1 cellular context compared by ENCODE assay signal in genomic region chr11:69892237-69892985, GRCh38.
TF ChIP-seq lines count a peak whose summit lies in the region.

No MANE protein-coding gene starts in this region.

TF ChIP-seq in WTC11, 78 proteins besides CTCF, POLR2A, EP300 and RAD21 (continued from another document):
- peak; percentile 22; the same call in 1 of the 2 replicates for TF ChIP-seq HMGXB4 (CRISPR knock-in tag; IDR thresholded peaks at IDR 0.05)
- no peak for TF ChIP-seq ERG (CRISPR knock-in tag; IDR thresholded peaks at IDR 0.05)
- no peak for TF ChIP-seq ZNF121 (CRISPR knock-in tag; IDR thresholded peaks at IDR 0.05)
- no peak; the same call in 1 of the 2 replicates for TF ChIP-seq FOXP4 (CRISPR knock-in tag; IDR thresholded peaks at IDR 0.05)
- TF ChIP-seq NR1H2 (CRISPR knock-in tag; IDR thresholded peaks at IDR 0.05), result no peak
- no peak for TF ChIP-seq ZNF317 (CRISPR knock-in tag; IDR thresholded peaks at IDR 0.05; ENCODE audit: borderline replicate concordance, low read depth)
- TF ChIP-seq FOXP1 (CRISPR knock-in tag; IDR thresholded peaks at IDR 0.05; ENCODE audit: borderline replicate concordance), result peak; percentile 71; the same call in 1 of the 2 replicates
- TF ChIP-seq ZNF138 (CRISPR knock-in tag; conservative IDR thresholded peaks at IDR 0.05), result no peak
- TF ChIP-seq FOXK1 (CRISPR knock-in tag; IDR thresholded peaks at IDR 0.05), result 0 out of 2 replicates have a peak, but pooled peaks have one; percentile 31
